Comparison of ENCODE assay signal across 25 cellular contexts in genomic region chrX:14884714-14885113, GRCh38.
"Had no signal": no experiment of that assay in that cellular context is flagged by ENCODE, and none has a peak within 500 bp of the region (broad histone marks: within the 10 kb centered on the region; RNA-seq: fewer than 3 reads in every experiment).

No MANE protein-coding gene starts in this region.

- H3K9me3 ChIP-seq: Peyer's patch, SJCRH30, SK-N-SH had no signal

- H3K4me1 Mint-ChIP-seq: IgD-negative memory B cell had no signal

- H3K27me3 Mint-ChIP-seq: activated B cell treated with CpG ODN at 0.5 μM for 24 hours; activated CD4-positive, alpha-beta T cell treated with anti-CD3 and anti-CD28 coated beads, Interleukin-2, amount 10 ng/mL, durations not matched to agents 24 days and 14 days; activated CD8-positive, alpha-beta memory T cell treated with anti-CD3 and anti-CD28 coated beads, Interleukin-2, amount 10 ng/mL, durations not matched to agents 7 days and 5 days; activated naive CD4-positive, alpha-beta T cell treated with anti-CD3 and anti-CD28 coated beads, Interleukin-2, amount 50 U/mL, for 24 hours had no signal

- H3K4me3 Mint-ChIP-seq: activated B cell treated with CpG ODN at 0.5 μM for 24 hours; activated CD8-positive, alpha-beta memory T cell treated with anti-CD3 and anti-CD28 coated beads, Interleukin-2, amount 10 ng/mL, durations not matched to agents 7 days and 5 days; IgD-negative memory B cell had no signal

- ATAC-seq: activated CD8-positive, alpha-beta memory T cell treated with anti-CD3 and anti-CD28 coated beads, Interleukin-2, amount 10 ng/mL, durations not matched to agents 7 days and 5 days had no signal

- H3K9me3 Mint-ChIP-seq: activated B cell treated with CpG ODN at 0.5 μM for 24 hours; activated CD4-positive, alpha-beta T cell treated with anti-CD3 and anti-CD28 coated beads, Interleukin-2, amount 10 ng/mL, durations not matched to agents 24 days and 14 days; activated naive CD4-positive, alpha-beta T cell treated with anti-CD3 and anti-CD28 coated beads, Interleukin-2, amount 50 U/mL, for 24 hours; IgD-negative memory B cell had no signal

- H3K27ac Mint-ChIP-seq: activated B cell treated with CpG ODN at 0.5 μM for 24 hours; activated CD8-positive, alpha-beta memory T cell treated with anti-CD3 and anti-CD28 coated beads, Interleukin-2, amount 10 ng/mL, durations not matched to agents 7 days and 5 days; IgD-negative memory B cell had no signal

- DNase-seq: activated B cell treated with CpG ODN at 0.5 μM for 24 hours; activated CD4-positive, alpha-beta T cell treated with anti-CD3 and anti-CD28 coated beads for 1 hour; activated CD4-positive, alpha-beta T cell treated with anti-CD3 and anti-CD28 coated beads, Interleukin-2, amount 10 ng/mL, durations not matched to agents 24 days and 14 days; activated CD4-positive, alpha-beta T cell treated with anti-CD3 and anti-CD28 coated beads, Interleukin-2, amount 50 U/mL, for 48 hours; activated CD8-positive, alpha-beta memory T cell treated with anti-CD3 and anti-CD28 coated beads, Interleukin-2, amount 10 ng/mL, durations not matched to agents 7 days and 5 days; activated effector memory CD4-positive, alpha-beta T cell treated with Interleukin-2 at 50 U/mL for 16 hours; activated naive CD4-positive, alpha-beta T cell; cerebellar nuclear complex; KG1; NCI-H1092; NCI-H1417; NCI-H2029; NCI-H2107; NCI-H345; NCI-H510A; NCI-H526 treated with DMSO at 0.1 percent for 48 hours; NCI-H82; Peyer's patch; Right ventricle myocardium superior; SJCRH30; SK-N-SH; SW 1271; T-helper 9 cell had no signal
